In genomic region chr4:15003441-15003890, GRCh38 we compare ENCODE assay signal across 8 cellular contexts. TPM values are rescaled to one million over a fixed set of nuclear protein-coding genes. Genes with fewer than 3 reads are reported as not detected.
A peak's percentile ranks its signal among the peaks of the same experiment; 100 is the strongest.
DNase-seq lines count a peak whose midpoint lies in the region; ATAC-seq, FAIRE-seq and TF ChIP-seq lines count a peak whose summit lies in the region.

No MANE protein-coding gene starts in this region.

- H3K4me1 ChIP-seq in parathyroid adenoma: no peaks in the 10 kb centered on the region

- H2AFZ ChIP-seq in parathyroid adenoma: no peak overlapping the region

- peaks cover 29% of the 10 kb centered on the region for H3K27me3 Mint-ChIP-seq in type B pancreatic cell

- no peaks in the 10 kb centered on the region for H3K9me3 ChIP-seq in parathyroid adenoma (ENCODE audit: control insufficient read depth, low read length)

- no peaks in the 10 kb centered on the region for H3K36me3 ChIP-seq in parathyroid adenoma (ENCODE audit: control insufficient read depth, insufficient read depth, low read length)

- H3K27ac Mint-ChIP-seq in type B pancreatic cell: no peak overlapping the region

- H3K4me3 ChIP-seq in NB4 (ENCODE audit: low read depth, low read length): peak overlapping the region; percentile 68
- H3K4me3 ChIP-seq in parathyroid adenoma (ENCODE audit: low read depth, low read length): peak overlapping the region; percentile 95

- H3K4me1 Mint-ChIP-seq in type B pancreatic cell (ENCODE audit: unreplicated experiment): peaks cover 4% of the 10 kb centered on the region

- peak; percentile 14 for ATAC-seq in GM21723 (IDR thresholded peaks at IDR 0.05; ENCODE audit: unreplicated experiment)

- H3K27ac ChIP-seq in parathyroid adenoma: peak overlapping the region; percentile 98

- no peak for FAIRE-seq in D721Med (lab: Jason Lieb, UNC)

- H3K4me3 Mint-ChIP-seq in type B pancreatic cell: peak overlapping the region; percentile 67

- no peaks in the 10 kb centered on the region for H3K79me2 ChIP-seq in parathyroid adenoma

- no peaks in the 10 kb centered on the region for H3K9me3 Mint-ChIP-seq in type B pancreatic cell

- no peak overlapping the region for H3K9ac ChIP-seq in parathyroid adenoma

- DNase-seq in ELR (ENCODE audit: low read depth) (peak; percentile 43), NB4 (ENCODE audit: low read depth) (peak; percentile 80), glomerular visceral epithelial cell (ENCODE audit: extremely low spot score) (peak; percentile 53), type B pancreatic cell (ENCODE audit: extremely low spot score, unreplicated experiment) (peak; percentile 71), D721Med (ENCODE audit: insufficient read length, low spot score) (no peak)
- DNase-seq in activated T-helper 9 cell treated with anti-CD3 and anti-CD28 coated beads, Interleukin-2, amount 50 U/mL, for 16 hours (ENCODE audit: low read depth): peak; percentile 51

- TF ChIP-seq CTCF in NB4 (IDR thresholded peaks at IDR 0.05; ENCODE audit: low read depth, low read length): no peak
- TF ChIP-seq CTCF in parathyroid adenoma (IDR thresholded peaks at IDR 0.05): no peak
- peak; percentile 27 for TF ChIP-seq CTCF in type B pancreatic cell (conservative IDR thresholded peaks at IDR 0.05)
- no peak for TF ChIP-seq CTCF in D721Med (IDR thresholded peaks at IDR 0.05; ENCODE audit: insufficient read depth, missing control alignments)

- peaks cover 13% of the 10 kb centered on the region for H3K36me3 Mint-ChIP-seq in type B pancreatic cell

- no peaks in the 10 kb centered on the region for H3K27me3 ChIP-seq in parathyroid adenoma (ENCODE audit: control insufficient read depth, insufficient read depth, low read length)

- no peak for TF ChIP-seq POLR2A in NB4 (IDR thresholded peaks at IDR 0.05; ENCODE audit: extremely low read depth, insufficient read length)

- H3K4me2 ChIP-seq in parathyroid adenoma (ENCODE audit: low read length): peak overlapping the region; percentile 88

RNA-seq across cellular contexts. Expression of gene CPEB2, which starts 1.2 kb away (rescaled TPM):
- 12.5 and 32.0 TPM in 2 replicates for total RNA-seq in type B pancreatic cell (ENCODE audit: low replicate concordance)
